In the genomic region with DNA sequence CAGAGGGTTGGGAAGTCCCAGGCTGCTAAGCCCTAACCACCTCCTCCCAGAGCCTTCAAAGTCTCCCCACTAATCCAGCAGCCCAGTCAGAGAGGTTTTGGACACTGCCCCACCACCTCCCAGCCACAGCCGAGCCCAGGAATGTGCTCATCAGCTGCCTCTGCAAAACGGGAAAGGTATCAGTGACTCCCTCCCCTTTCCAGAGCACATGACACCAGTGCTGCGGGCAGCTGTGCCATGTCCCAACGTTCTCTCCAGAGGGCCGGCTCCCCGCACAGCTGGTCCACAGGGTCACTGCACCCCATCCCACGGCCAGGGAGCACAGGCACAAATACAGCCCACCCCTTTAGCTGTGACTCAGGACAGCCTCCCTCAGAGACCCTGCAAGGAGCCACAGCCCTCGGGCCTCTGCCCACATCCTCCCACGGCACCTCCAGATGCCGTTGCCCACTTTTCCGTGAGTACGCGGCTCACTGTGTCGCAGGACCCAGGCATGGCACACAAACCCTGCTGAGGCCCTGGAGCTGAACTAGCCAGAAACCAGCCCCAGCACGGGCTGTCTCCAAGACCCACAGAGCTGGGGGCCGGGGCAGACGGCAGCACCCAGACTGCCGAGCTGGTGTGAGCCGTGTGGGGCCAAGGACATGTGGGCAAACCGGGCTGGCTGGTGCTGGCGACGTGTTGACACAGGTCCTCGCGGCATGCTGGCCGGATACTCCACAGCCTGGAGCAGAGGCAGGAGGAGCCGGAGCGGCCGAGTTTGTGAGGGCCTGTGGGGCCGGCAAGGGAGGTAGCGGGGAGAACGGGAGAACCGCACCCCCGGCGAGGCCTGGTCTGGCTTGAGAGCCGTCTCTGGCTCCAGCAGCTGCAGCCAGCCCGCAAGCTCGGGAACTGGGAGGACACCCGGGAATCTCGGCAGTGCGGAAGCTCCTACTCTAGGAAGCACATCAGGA, we compare ENCODE assay signal across 1 cellular context.
TF ChIP-seq lines count a peak whose summit lies in the region.

No MANE protein-coding gene starts in this region.

TF ChIP-seq in liver, 16 proteins besides CTCF, POLR2A, EP300 and RAD21:
- no peak for TF ChIP-seq EGR1 (IDR thresholded peaks at IDR 0.05; ENCODE audit: low read depth in 2 of 2)
- no peak for TF ChIP-seq YY1 (IDR thresholded peaks at IDR 0.05)
- TF ChIP-seq SP1 (IDR thresholded peaks at IDR 0.05) = no peak
- no peak for TF ChIP-seq NR2F2 (IDR thresholded peaks at IDR 0.05)
- no peak for TF ChIP-seq TAF1 (conservative IDR thresholded peaks at IDR 0.05)
- TF ChIP-seq JUND (IDR thresholded peaks at IDR 0.05) = no peak
- TF ChIP-seq FOXA1 (IDR thresholded peaks at IDR 0.05) = no peak
- TF ChIP-seq, protein P1, sequence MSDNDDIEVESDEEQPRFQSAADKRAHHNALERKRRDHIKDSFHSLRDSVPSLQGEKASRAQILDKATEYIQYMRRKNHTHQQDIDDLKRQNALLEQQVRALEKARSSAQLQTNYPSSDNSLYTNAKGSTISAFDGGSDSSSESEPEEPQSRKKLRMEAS (IDR thresholded peaks at IDR 0.05) = no peak
- no peak for TF ChIP-seq RXRA (IDR thresholded peaks at IDR 0.05)
- TF ChIP-seq FOXA2 (IDR thresholded peaks at IDR 0.05) = no peak
- no peak for TF ChIP-seq HNF4A (conservative IDR thresholded peaks at IDR 0.05)
- TF ChIP-seq HNF4G (IDR thresholded peaks at IDR 0.05) = no peak
- TF ChIP-seq, protein P2, sequence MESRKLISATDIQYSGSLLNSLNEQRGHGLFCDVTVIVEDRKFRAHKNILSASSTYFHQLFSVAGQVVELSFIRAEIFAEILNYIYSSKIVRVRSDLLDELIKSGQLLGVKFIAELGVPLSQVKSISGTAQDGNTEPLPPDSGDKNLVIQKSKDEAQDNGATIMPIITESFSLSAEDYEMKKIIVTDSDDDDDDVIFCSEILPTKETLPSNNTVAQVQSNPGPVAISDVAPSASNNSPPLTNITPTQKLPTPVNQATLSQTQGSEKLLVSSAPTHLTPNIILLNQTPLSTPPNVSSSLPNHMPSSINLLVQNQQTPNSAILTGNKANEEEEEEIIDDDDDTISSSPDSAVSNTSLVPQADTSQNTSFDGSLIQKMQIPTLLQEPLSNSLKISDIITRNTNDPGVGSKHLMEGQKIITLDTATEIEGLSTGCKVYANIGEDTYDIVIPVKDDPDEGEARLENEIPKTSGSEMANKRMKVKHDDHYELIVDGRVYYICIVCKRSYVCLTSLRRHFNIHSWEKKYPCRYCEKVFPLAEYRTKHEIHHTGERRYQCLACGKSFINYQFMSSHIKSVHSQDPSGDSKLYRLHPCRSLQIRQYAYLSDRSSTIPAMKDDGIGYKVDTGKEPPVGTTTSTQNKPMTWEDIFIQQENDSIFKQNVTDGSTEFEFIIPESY (IDR thresholded peaks at IDR 0.05) = no peak
- TF ChIP-seq, protein P3, sequence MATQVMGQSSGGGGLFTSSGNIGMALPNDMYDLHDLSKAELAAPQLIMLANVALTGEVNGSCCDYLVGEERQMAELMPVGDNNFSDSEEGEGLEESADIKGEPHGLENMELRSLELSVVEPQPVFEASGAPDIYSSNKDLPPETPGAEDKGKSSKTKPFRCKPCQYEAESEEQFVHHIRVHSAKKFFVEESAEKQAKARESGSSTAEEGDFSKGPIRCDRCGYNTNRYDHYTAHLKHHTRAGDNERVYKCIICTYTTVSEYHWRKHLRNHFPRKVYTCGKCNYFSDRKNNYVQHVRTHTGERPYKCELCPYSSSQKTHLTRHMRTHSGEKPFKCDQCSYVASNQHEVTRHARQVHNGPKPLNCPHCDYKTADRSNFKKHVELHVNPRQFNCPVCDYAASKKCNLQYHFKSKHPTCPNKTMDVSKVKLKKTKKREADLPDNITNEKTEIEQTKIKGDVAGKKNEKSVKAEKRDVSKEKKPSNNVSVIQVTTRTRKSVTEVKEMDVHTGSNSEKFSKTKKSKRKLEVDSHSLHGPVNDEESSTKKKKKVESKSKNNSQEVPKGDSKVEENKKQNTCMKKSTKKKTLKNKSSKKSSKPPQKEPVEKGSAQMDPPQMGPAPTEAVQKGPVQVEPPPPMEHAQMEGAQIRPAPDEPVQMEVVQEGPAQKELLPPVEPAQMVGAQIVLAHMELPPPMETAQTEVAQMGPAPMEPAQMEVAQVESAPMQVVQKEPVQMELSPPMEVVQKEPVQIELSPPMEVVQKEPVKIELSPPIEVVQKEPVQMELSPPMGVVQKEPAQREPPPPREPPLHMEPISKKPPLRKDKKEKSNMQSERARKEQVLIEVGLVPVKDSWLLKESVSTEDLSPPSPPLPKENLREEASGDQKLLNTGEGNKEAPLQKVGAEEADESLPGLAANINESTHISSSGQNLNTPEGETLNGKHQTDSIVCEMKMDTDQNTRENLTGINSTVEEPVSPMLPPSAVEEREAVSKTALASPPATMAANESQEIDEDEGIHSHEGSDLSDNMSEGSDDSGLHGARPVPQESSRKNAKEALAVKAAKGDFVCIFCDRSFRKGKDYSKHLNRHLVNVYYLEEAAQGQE (IDR thresholded peaks at IDR 0.05) = no peak
- TF ChIP-seq, protein P4, sequence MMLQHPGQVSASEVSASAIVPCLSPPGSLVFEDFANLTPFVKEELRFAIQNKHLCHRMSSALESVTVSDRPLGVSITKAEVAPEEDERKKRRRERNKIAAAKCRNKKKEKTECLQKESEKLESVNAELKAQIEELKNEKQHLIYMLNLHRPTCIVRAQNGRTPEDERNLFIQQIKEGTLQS (IDR thresholded peaks at IDR 0.05) = no peak
- no peak for TF ChIP-seq GABPA (IDR thresholded peaks at IDR 0.05 in 1 of 2, conservative IDR thresholded peaks at IDR 0.05 in 1 of 2)
